5 cellular contexts compared by ENCODE assay signal in the genomic region with DNA sequence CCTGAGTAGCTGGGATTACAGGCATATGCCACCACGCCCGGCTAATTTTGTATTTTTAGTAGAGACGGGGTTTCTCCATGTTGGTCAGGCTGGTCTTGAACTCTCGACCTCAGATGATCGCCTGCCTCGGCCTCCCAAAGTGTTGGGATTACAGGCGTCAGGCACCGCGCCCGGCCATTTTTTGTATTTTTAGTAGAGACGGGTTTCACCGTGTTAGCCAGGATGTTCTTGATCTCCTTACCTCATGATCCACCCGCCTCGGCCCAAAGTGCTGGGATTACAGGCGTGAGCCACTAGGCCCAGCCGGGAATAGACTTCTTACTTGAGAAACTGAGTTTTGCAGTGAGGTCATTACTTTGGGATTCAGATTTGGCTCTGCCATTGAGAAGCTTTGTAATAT. TPM values are rescaled to one million over a fixed set of nuclear protein-coding genes. Genes with fewer than 3 reads are reported as not detected.
"Had no signal": no experiment of that assay in that cellular context is flagged by ENCODE, and none has a peak within 500 bp of the region (broad histone marks: within the 10 kb centered on the region; RNA-seq: fewer than 3 reads in every experiment).

No MANE protein-coding gene starts in this region.

RNA-seq across cellular contexts. Expression of gene LCK, which starts 47.1 kb away (rescaled TPM):
- total RNA-seq: neural crest cell, osteocyte, temporal lobe had no signal
- polyA plus RNA-seq: smooth muscle cell had no signal

RNA-seq across cellular contexts. Expression of gene FAM167B, which starts 51.2 kb away (rescaled TPM):
- total RNA-seq: smooth muscle cell had no signal
- polyA plus RNA-seq: naive thymus-derived CD8-positive, alpha-beta T cell; smooth muscle cell had no signal
